ENCODE assay signal across 9 cellular contexts in genomic region chr18:59268722-59269562, GRCh38. TPM values are rescaled to one million over a fixed set of nuclear protein-coding genes. Genes with fewer than 3 reads are reported as not detected.
A peak's percentile ranks its signal among the peaks of the same experiment; 100 is the strongest.
DNase-seq lines count a peak whose midpoint lies in the region; ATAC-seq and TF ChIP-seq lines count a peak whose summit lies in the region.
"Had no signal": no experiment of that assay in that cellular context is flagged by ENCODE, and none has a peak within 500 bp of the region (broad histone marks: within the 10 kb centered on the region; RNA-seq: fewer than 3 reads in every experiment).

No MANE protein-coding gene starts in this region.

- BruUV-seq in OCI-LY7 (replicated peaks; lab: Mats Ljungman, UMichigan): no TSS peak

- CTCF ChIA-PET in activated CD4-positive, alpha-beta memory T cell treated with anti-CD3 and anti-CD28 coated beads, Interleukin-2, amount 10 ng/mL, durations not matched to agents 7 days and 5 days (lab: Charles Lee): interaction anchor here (0.6 to 1.7 kb wide), 6 partner anchors 11 to 185 kb away, joined by 3 to 4 read pairs (median 3); no protein-coding TSS in a partner anchor
- CTCF ChIA-PET in OCI-LY7 (lab: Charles Lee; ENCODE audit: unreplicated experiment): no interaction called here

- TF ChIP-seq CTCF in OCI-LY7 (conservative IDR thresholded peaks at IDR 0.05; ENCODE audit: low read length): no peak

- H2AFZ ChIP-seq in OCI-LY7 (ENCODE audit: low read length): no peak overlapping the region

- no peak for ATAC-seq in HG02852 (IDR thresholded peaks at IDR 0.05; ENCODE audit: unreplicated experiment)

- H3K4me3 ChIP-seq in iPS DF 6.9 (ENCODE audit: low read length) (peak overlapping the region; percentile 53; the same call in 1 of the 2 replicates), OCI-LY7 (ENCODE audit: low read depth, low read length, poor library complexity, severe bottlenecking) (no peak overlapping the region)

- peaks cover 3% of the 10 kb centered on the region for H3K36me3 Mint-ChIP-seq in activated CD4-positive, alpha-beta memory T cell treated with anti-CD3 and anti-CD28 coated beads, Interleukin-2, amount 10 ng/mL, durations not matched to agents 7 days and 5 days (ENCODE audit: low read depth)

- no peaks in the 10 kb centered on the region for H3K9me3 Mint-ChIP-seq in activated CD4-positive, alpha-beta memory T cell treated with anti-CD3 and anti-CD28 coated beads, Interleukin-2, amount 10 ng/mL, durations not matched to agents 7 days and 5 days

- H3K27ac ChIP-seq in iPS DF 6.9 (ENCODE audit: low read length): no peak overlapping the region
- no peak overlapping the region for H3K27ac ChIP-seq in OCI-LY7 (ENCODE audit: low read depth, low read length, poor library complexity, severe bottlenecking)

- WGBS in iPS DF 6.9 (ENCODE audit: insufficient coverage, insufficient read length): no CpG with 5 or more reads among the region's 90 CpGs

- H4K20me1 ChIP-seq in OCI-LY7 (ENCODE audit: insufficient read depth, low read length): no peaks in the 10 kb centered on the region

- POLR2A ChIA-PET in activated CD4-positive, alpha-beta memory T cell treated with anti-CD3 and anti-CD28 coated beads, Interleukin-2, amount 10 ng/mL, durations not matched to agents 7 days and 5 days (lab: Charles Lee): interaction anchor here (0.5 to 1.9 kb wide), 2 partner anchors 126 to 161 kb away, joined by 3 to 4 read pairs; no protein-coding TSS in a partner anchor
- POLR2A ChIA-PET in OCI-LY7 (lab: Charles Lee): no interaction called here

- intact Hi-C loops in OCI-LY7 (cut with micrococcal nuclease; ENCODE audit: unreplicated experiment): no loop called here

- in situ Hi-C loops in KBM-7 (cut with MboI; ENCODE audit: low pct_unique_long_range_greater_than_20kb, low sequenced_read_pairs): no loop called here

- H3K4me3 Mint-ChIP-seq in activated CD4-positive, alpha-beta memory T cell treated with anti-CD3 and anti-CD28 coated beads, Interleukin-2, amount 10 ng/mL, durations not matched to agents 7 days and 5 days: peak overlapping the region; percentile 26

- H3K9me3 ChIP-seq in iPS DF 6.9 (ENCODE audit: control insufficient read depth, insufficient read depth, low read length): no peaks in the 10 kb centered on the region
- no peaks in the 10 kb centered on the region for H3K9me3 ChIP-seq in OCI-LY7 (ENCODE audit: low read length)

- no peak overlapping the region for H3K4me2 ChIP-seq in OCI-LY7 (ENCODE audit: low read length)

- H3K79me2 ChIP-seq in OCI-LY7 (ENCODE audit: insufficient read depth, low read depth, low read length): no peaks in the 10 kb centered on the region

- no peaks in the 10 kb centered on the region for H3K9me2 ChIP-seq in OCI-LY7 (ENCODE audit: insufficient read depth, low read length)

- H3K4me1 ChIP-seq in iPS DF 6.9 (ENCODE audit: control insufficient read depth, insufficient read depth, low read length) (peaks cover 2% of the 10 kb centered on the region; the same call in 1 of the 2 replicates), OCI-LY7 (ENCODE audit: insufficient read depth, low read length, poor library complexity, severe bottlenecking) (no peaks in the 10 kb centered on the region)

- no peaks in the 10 kb centered on the region for H3K36me3 ChIP-seq in iPS DF 6.9 (ENCODE audit: control insufficient read depth, insufficient read depth, low read length)
- H3K36me3 ChIP-seq in OCI-LY7 (ENCODE audit: insufficient read depth, low read length): no peaks in the 10 kb centered on the region

- peak; percentile 19 to 52 for DNase-seq in activated CD4-positive, alpha-beta T cell treated with anti-CD3 and anti-CD28 coated beads for 24 hours (ENCODE audit: low read depth in 2 of 2)
- no peak for DNase-seq in activated CD4-positive, alpha-beta T cell treated with anti-CD3 and anti-CD28 coated beads for 4 hours
- DNase-seq in KBM-7: peak; percentile 56
- peak; percentile 64 for DNase-seq in activated CD4-positive, alpha-beta memory T cell treated with anti-CD3 and anti-CD28 coated beads, Interleukin-2, amount 10 ng/mL, durations not matched to agents 7 days and 5 days
- DNase-seq in iPS DF 6.9 (ENCODE audit: low read depth, low spot score): no peak
- DNase-seq in stimulated activated CD8-positive, alpha-beta memory T cell treated with anti-CD3 and anti-CD28 coated beads, Interleukin-15, amount 100 ng/mL, for 48 hours (ENCODE audit: low read depth in 2 of 2): peak; percentile 40 to 50
- DNase-seq in OCI-LY7 (ENCODE audit: low spot score): no peak

- peaks cover 85% of the 10 kb centered on the region for H3K27me3 Mint-ChIP-seq in activated CD4-positive, alpha-beta memory T cell treated with anti-CD3 and anti-CD28 coated beads, Interleukin-2, amount 10 ng/mL, durations not matched to agents 7 days and 5 days

- peaks cover 42% of the 10 kb centered on the region for H3K4me1 Mint-ChIP-seq in activated CD4-positive, alpha-beta memory T cell treated with anti-CD3 and anti-CD28 coated beads, Interleukin-2, amount 10 ng/mL, durations not matched to agents 7 days and 5 days

- H3K27me3 ChIP-seq in iPS DF 6.9 (ENCODE audit: control insufficient read depth, insufficient read depth, low read length): peaks cover 81% of the 10 kb centered on the region

- no peak overlapping the region for H3K27ac Mint-ChIP-seq in activated CD4-positive, alpha-beta memory T cell treated with anti-CD3 and anti-CD28 coated beads, Interleukin-2, amount 10 ng/mL, durations not matched to agents 7 days and 5 days

RNA-seq across cellular contexts. Expression of gene RAX, which starts 4.3 kb away (rescaled TPM):
- under 1 TPM in 1 of 2 experiments, not detected in 1; 0.10 TPM for total RNA-seq in activated CD4-positive, alpha-beta memory T cell treated with anti-CD3 and anti-CD28 coated beads, Interleukin-2, amount 10 ng/mL, durations not matched to agents 7 days and 5 days
- total RNA-seq in OCI-LY7 (2014; rRNA removed; shearing (Covaris generic)): not detected in 2 replicates
- total RNA-seq in OCI-LY7 (2022): not detected in 2 replicates
- total RNA-seq: skeletal muscle tissue had no signal

RNA-seq across cellular contexts. Expression of gene GRP, which starts 49.0 kb away (rescaled TPM):
- total RNA-seq in activated CD4-positive, alpha-beta memory T cell treated with anti-CD3 and anti-CD28 coated beads, Interleukin-2, amount 10 ng/mL, durations not matched to agents 7 days and 5 days: not detected
- total RNA-seq in OCI-LY7 (2014; rRNA removed; shearing (Covaris generic)): not detected in 2 replicates
- not detected in 2 replicates for total RNA-seq in OCI-LY7 (2022)
- total RNA-seq: skeletal muscle tissue had no signal

RNA-seq across cellular contexts. Expression of gene CPLX4, which starts 49.5 kb away (rescaled TPM):
- total RNA-seq in activated CD4-positive, alpha-beta memory T cell treated with anti-CD3 and anti-CD28 coated beads, Interleukin-2, amount 10 ng/mL, durations not matched to agents 7 days and 5 days: not detected
- total RNA-seq in OCI-LY7 (2014; rRNA removed; shearing (Covaris generic)): not detected in 2 replicates
- not detected in 2 replicates for total RNA-seq in OCI-LY7 (2022)
- total RNA-seq: skeletal muscle tissue had no signal

Comparison
In these comparisons a context has a peak if more than half of its experiments do, and no peak if none do; other contexts are left out.
1. DNase-seq: peak in activated CD4-positive, alpha-beta T cell treated with anti-CD3 and anti-CD28 coated beads for 24 hours (2 of 2), KBM-7 (single experiment), activated CD4-positive, alpha-beta memory T cell treated with anti-CD3 and anti-CD28 coated beads, Interleukin-2, amount 10 ng/mL, durations not matched to agents 7 days and 5 days (single experiment) and stimulated activated CD8-positive, alpha-beta memory T cell treated with anti-CD3 and anti-CD28 coated beads, Interleukin-15, amount 100 ng/mL, for 48 hours (2 of 2); none in activated CD4-positive, alpha-beta T cell treated with anti-CD3 and anti-CD28 coated beads for 4 hours (0 of 2), iPS DF 6.9 (single experiment) and OCI-LY7 (single experiment).